14 cellular contexts compared by ENCODE assay signal in genomic region chr1:89989099-89989498, GRCh38.
"Had no signal": no experiment of that assay in that cellular context is flagged by ENCODE, and none has a peak within 500 bp of the region (broad histone marks: within the 10 kb centered on the region; RNA-seq: fewer than 3 reads in every experiment).

No MANE protein-coding gene starts in this region.

- H3K27ac ChIP-seq: SJSA1, SK-N-MC had no signal

- DNase-seq: KBM-7, MV-4-11, NCI-H1048, NCI-H1105, NCI-H1436 treated with DMSO at 0.1 percent for 48 hours, NCI-H2029 treated with DMSO at 0.1 percent for 48 hours, NCI-H226, NCI-H774, PC-3, Right ventricle myocardium superior, SIG-M5 had no signal

- H3K36me3 ChIP-seq: Peyer's patch, SJSA1 had no signal

- H3K27me3 ChIP-seq: Peyer's patch, SJSA1 had no signal

- H3K9me3 ChIP-seq: Peyer's patch, SJSA1 had no signal

- H3K4me3 ChIP-seq: Peyer's patch, SJSA1, SK-N-MC had no signal
